21 cellular contexts compared by ENCODE assay signal in the genomic region with DNA sequence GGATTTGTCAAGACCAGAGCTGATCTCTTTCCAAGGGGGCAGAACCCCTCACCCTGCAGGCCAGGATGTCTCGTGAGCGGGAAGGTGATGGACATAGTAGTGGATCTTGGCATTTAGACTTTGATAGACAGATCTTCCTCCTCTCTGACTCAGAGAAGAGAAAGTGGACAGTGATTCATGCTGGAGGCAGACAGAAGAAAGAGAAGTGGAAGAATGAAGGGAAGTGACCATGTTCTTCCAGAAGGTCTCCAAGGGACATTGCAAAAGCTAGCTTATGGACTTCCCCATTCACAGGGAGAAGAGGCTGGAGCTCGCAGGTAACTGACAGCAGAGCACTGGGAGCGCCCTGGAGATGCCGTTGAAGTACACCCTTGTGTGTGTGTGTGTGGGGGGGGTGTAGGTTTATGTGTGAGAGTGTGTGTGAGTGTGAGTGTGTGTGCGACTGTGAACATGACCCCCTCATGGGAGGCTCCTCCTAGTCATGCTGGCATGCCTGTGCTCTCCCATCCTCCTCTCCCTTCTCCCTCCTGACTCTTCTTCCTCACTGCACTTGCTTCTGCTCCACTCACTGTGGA. TPM values are rescaled to one million over a fixed set of nuclear protein-coding genes. Genes with fewer than 3 reads are reported as not detected.
DNase-seq lines count a peak whose midpoint lies in the region; ATAC-seq, FAIRE-seq and TF ChIP-seq lines count a peak whose summit lies in the region.
"Had no signal": no experiment of that assay in that cellular context is flagged by ENCODE, and none has a peak within 500 bp of the region (broad histone marks: within the 10 kb centered on the region; RNA-seq: fewer than 3 reads in every experiment).

No MANE protein-coding gene starts in this region.

- peaks cover 7% of the 10 kb centered on the region for H3K4me1 Mint-ChIP-seq in activated CD8-positive, alpha-beta memory T cell treated with anti-CD3 and anti-CD28 coated beads, Interleukin-2, amount 10 ng/mL, durations not matched to agents 7 days and 5 days

- H3K4me1 ChIP-seq in upper lobe of right lung = peaks cover 11% of the 10 kb centered on the region

- H3K27me3 Mint-ChIP-seq in activated CD8-positive, alpha-beta memory T cell treated with anti-CD3 and anti-CD28 coated beads, Interleukin-2, amount 10 ng/mL, durations not matched to agents 7 days and 5 days = peaks cover 71% of the 10 kb centered on the region

- ATAC-seq in activated CD8-positive, alpha-beta memory T cell treated with anti-CD3 and anti-CD28 coated beads, Interleukin-2, amount 10 ng/mL, durations not matched to agents 7 days and 5 days = no peak
- ATAC-seq in upper lobe of right lung (peak; percentile 74), GM21390 (IDR thresholded peaks at IDR 0.05; ENCODE audit: unreplicated experiment) (no peak)
- ATAC-seq: Panc1, Right ventricle myocardium inferior had no signal

- H3K27me3 ChIP-seq in upper lobe of right lung (peaks cover 32% of the 10 kb centered on the region), MG63 (peaks cover 19% of the 10 kb centered on the region)

- no peak for TF ChIP-seq POLR2A in NB4 (IDR thresholded peaks at IDR 0.05; ENCODE audit: extremely low read depth, insufficient read length)

- no peaks in the 10 kb centered on the region for H3K36me3 Mint-ChIP-seq in activated CD8-positive, alpha-beta memory T cell treated with anti-CD3 and anti-CD28 coated beads, Interleukin-2, amount 10 ng/mL, durations not matched to agents 7 days and 5 days

- H3K9me3 Mint-ChIP-seq in activated CD8-positive, alpha-beta memory T cell treated with anti-CD3 and anti-CD28 coated beads, Interleukin-2, amount 10 ng/mL, durations not matched to agents 7 days and 5 days (ENCODE audit: low read depth) = no peaks in the 10 kb centered on the region

- CTCF ChIA-PET in activated CD8-positive, alpha-beta memory T cell treated with anti-CD3 and anti-CD28 coated beads, Interleukin-2, amount 10 ng/mL, durations not matched to agents 7 days and 5 days (lab: Charles Lee) = no interaction called here

- H3K36me3 ChIP-seq in upper lobe of right lung (no peaks in the 10 kb centered on the region), MG63 (no peaks in the 10 kb centered on the region)
- H3K36me3 ChIP-seq: BLaER1 treated with 17β-estradiol and CSF1 and Interleukin-3, amounts not matched to agents 10 nM and 100 nM had no signal

- H3K4me3 ChIP-seq in NB4 (ENCODE audit: low read depth, low read length) (no peak overlapping the region), upper lobe of right lung (no peak overlapping the region), MG63 (no peak overlapping the region)
- H3K4me3 ChIP-seq: BLaER1 treated with 17β-estradiol and CSF1 and Interleukin-3, amounts not matched to agents 10 nM and 100 nM had no signal

- peak; percentile 48 for DNase-seq in activated CD8-positive, alpha-beta memory T cell treated with anti-CD3 and anti-CD28 coated beads for 24 hours
- DNase-seq in activated CD8-positive, alpha-beta memory T cell treated with anti-CD3 and anti-CD28 coated beads, Interleukin-2, amount 10 ng/mL, durations not matched to agents 7 days and 5 days = no peak
- DNase-seq in NB4 (ENCODE audit: low read depth) (peak; percentile 8), iris pigment epithelial cell (ENCODE audit: low read depth) (peak; percentile 18), upper lobe of right lung (no peak), RCC 7860 (ENCODE audit: low spot score) (no peak), MG63 (no peak)
- DNase-seq: DMS 273 treated with DMSO at 0.1 percent for 48 hours, GF-D8, NCI-H1092 treated with DMSO at 0.1 percent for 48 hours, NCI-H2081 treated with DMSO at 0.1 percent for 48 hours, NCI-H510A, NCI-H774 had no signal

- FAIRE-seq in RCC 7860 (lab: Jason Lieb, UNC) = no peak
- FAIRE-seq: A204.1, GM12891, H54 had no signal

- no peak overlapping the region for H3K27ac Mint-ChIP-seq in activated CD8-positive, alpha-beta memory T cell treated with anti-CD3 and anti-CD28 coated beads, Interleukin-2, amount 10 ng/mL, durations not matched to agents 7 days and 5 days

- no peak overlapping the region for H3K4me3 Mint-ChIP-seq in activated CD8-positive, alpha-beta memory T cell treated with anti-CD3 and anti-CD28 coated beads, Interleukin-2, amount 10 ng/mL, durations not matched to agents 7 days and 5 days

- H3K9me3 ChIP-seq in upper lobe of right lung (no peaks in the 10 kb centered on the region), MG63 (no peaks in the 10 kb centered on the region)

- TF ChIP-seq CTCF in NB4 (IDR thresholded peaks at IDR 0.05; ENCODE audit: low read depth, low read length) (no peak), upper lobe of right lung (IDR thresholded peaks at IDR 0.05) (no peak)

- H3K27ac ChIP-seq in upper lobe of right lung = no peak overlapping the region
- H3K27ac ChIP-seq: BLaER1 treated with 17β-estradiol and CSF1 and Interleukin-3, amounts not matched to agents 10 nM and 100 nM; HL-60 had no signal

- intact Hi-C loops in upper lobe of right lung (cut with DNase I) = no loop called here

RNA-seq across cellular contexts. Expression of gene RAET1L, which starts 8.0 kb away (rescaled TPM):
- not detected for total RNA-seq in activated CD8-positive, alpha-beta memory T cell treated with anti-CD3 and anti-CD28 coated beads, Interleukin-2, amount 10 ng/mL, durations not matched to agents 7 days and 5 days
- not detected for total RNA-seq in upper lobe of right lung
- 1.4 TPM in 1 of 2 replicates, not detected in the other for total RNA-seq in MG63 (2014; rRNA removed; shearing (Covaris generic); ENCODE audit: low replicate concordance)
- total RNA-seq: Right ventricle myocardium inferior had no signal

RNA-seq across cellular contexts. Expression of gene ULBP3, which starts 35.6 kb away (rescaled TPM):
- total RNA-seq in activated CD8-positive, alpha-beta memory T cell treated with anti-CD3 and anti-CD28 coated beads, Interleukin-2, amount 10 ng/mL, durations not matched to agents 7 days and 5 days = 1 to 10 TPM; 1.4 to 2.1 TPM
- 3.8 TPM for total RNA-seq in upper lobe of right lung
- total RNA-seq in MG63 (2014; rRNA removed; shearing (Covaris generic); ENCODE audit: low replicate concordance) = 2.9 and 15.8 TPM in 2 replicates

Comparison
In these comparisons a context has a peak if more than half of its experiments do, and no peak if none do; other contexts are left out.
1. DNase-seq: peak in activated CD8-positive, alpha-beta memory T cell treated with anti-CD3 and anti-CD28 coated beads for 24 hours (single experiment), NB4 (single experiment) and iris pigment epithelial cell (single experiment); none in activated CD8-positive, alpha-beta memory T cell treated with anti-CD3 and anti-CD28 coated beads, Interleukin-2, amount 10 ng/mL, durations not matched to agents 7 days and 5 days (single experiment), upper lobe of right lung (single experiment), RCC 7860 (single experiment) and MG63 (single experiment).